18 cellular contexts compared by ENCODE assay signal in genomic region chr14:56412453-56413434, GRCh38.
DNase-seq lines count a peak whose midpoint lies in the region; ATAC-seq, FAIRE-seq and TF ChIP-seq lines count a peak whose summit lies in the region.
"Had no signal": no experiment of that assay in that cellular context is flagged by ENCODE, and none has a peak within 500 bp of the region (broad histone marks: within the 10 kb centered on the region; RNA-seq: fewer than 3 reads in every experiment).

No MANE protein-coding gene starts in this region.

- H2AFZ ChIP-seq in astrocyte (ENCODE audit: low read depth, low read length) = no peak overlapping the region

- peak; percentile 6 for DNase-seq in NCI-H2227 treated with DMSO at 0.1 percent for 48 hours (lab: John Stamatoyannopoulos, UW)
- no peak for DNase-seq in NCI-H2227 (lab: John Stamatoyannopoulos, UW; ENCODE audit: unreplicated experiment)
- peak; percentile 84 for DNase-seq in NCI-H69 (lab: John Stamatoyannopoulos, UW)
- DNase-seq in astrocyte (ENCODE audit: low read depth) = peak; percentile 4
- no peak for DNase-seq in small intestine
- no peak for DNase-seq in NCI-H1436 (lab: John Stamatoyannopoulos, UW)
- DNase-seq: 8988T; activated CD4-positive, CD25-positive, alpha-beta regulatory T cell treated with anti-CD3 and anti-CD28 coated beads, Interleukin-2, amount 50 U/mL, for 72 hours; DMS153; mammary epithelial cell; NCI-H187; NK-92 treated with Interleukin-12 subunit alpha and Interleukin-12 subunit beta, amount 100 ng/mL, for 24 hours; nucleus accumbens had no signal

- H3K4me1 ChIP-seq in astrocyte (ENCODE audit: insufficient read depth, low read length) = no peaks in the 10 kb centered on the region
- no peaks in the 10 kb centered on the region for H3K4me1 ChIP-seq in skeletal muscle satellite cell (ENCODE audit: control insufficient read depth, insufficient read depth, low read length)
- no peaks in the 10 kb centered on the region for H3K4me1 ChIP-seq in small intestine (ENCODE audit: control insufficient read depth in 2 of 2, insufficient read depth in 1 of 2, low read depth in 1 of 2, low read length in 1 of 2)
- H3K4me1 ChIP-seq: SJSA1 had no signal

- no peak overlapping the region for H3K27ac Mint-ChIP-seq in astrocyte (ENCODE audit: unreplicated experiment)

- no peak for ATAC-seq in HG03571 (IDR thresholded peaks at IDR 0.05; ENCODE audit: unreplicated experiment)

- TF ChIP-seq CTCF in astrocyte (IDR thresholded peaks at IDR 0.05; ENCODE audit: insufficient read depth, low read depth, low read length) = no peak

- H3K4me3 ChIP-seq in astrocyte (ENCODE audit: insufficient read depth, low read depth, low read length) (no peak overlapping the region), skeletal muscle satellite cell (ENCODE audit: low read length) (no peak overlapping the region), small intestine (ENCODE audit: low read depth in 1 of 2, low read length in 2 of 2) (no peak overlapping the region)
- H3K4me3 ChIP-seq: cardiac muscle cell, SJSA1 had no signal

- 30 to 37% (median 34%) methylated on average over 12 of the region's 12 CpGs for WGBS in small intestine, 3 donors

- H3K27me3 ChIP-seq in astrocyte (ENCODE audit: insufficient read depth, low read length) = peaks cover 4% of the 10 kb centered on the region
- no peaks in the 10 kb centered on the region for H3K27me3 ChIP-seq in skeletal muscle satellite cell (ENCODE audit: control insufficient read depth, insufficient read depth, low read length)
- no peaks in the 10 kb centered on the region for H3K27me3 ChIP-seq in small intestine (ENCODE audit: control insufficient read depth in 2 of 2, insufficient read depth in 2 of 2, low read length in 2 of 2)
- H3K27me3 ChIP-seq: cardiac muscle cell, SJSA1 had no signal

- no peaks in the 10 kb centered on the region for H3K4me1 Mint-ChIP-seq in astrocyte (ENCODE audit: low read depth, unreplicated experiment)

- no peak overlapping the region for H3K9ac ChIP-seq in astrocyte (ENCODE audit: low read length)
- no peak overlapping the region for H3K9ac ChIP-seq in skeletal muscle satellite cell (ENCODE audit: low read depth, low read length)

- no peaks in the 10 kb centered on the region for H3K79me2 ChIP-seq in astrocyte (ENCODE audit: insufficient read depth, low read length)

- no peaks in the 10 kb centered on the region for H4K20me1 ChIP-seq in astrocyte (ENCODE audit: insufficient read depth, low read length)

- H3K9me3 ChIP-seq in astrocyte (ENCODE audit: insufficient read depth, low read depth, low read length) (no peaks in the 10 kb centered on the region), skeletal muscle satellite cell (replicated peaks; ENCODE audit: low read length) (no peaks in the 10 kb centered on the region), small intestine (ENCODE audit: control insufficient read depth, low read depth) (no peaks in the 10 kb centered on the region)
- H3K9me3 ChIP-seq: SJSA1 had no signal

- H3K36me3 ChIP-seq in astrocyte (ENCODE audit: insufficient read depth, low read length) = no peaks in the 10 kb centered on the region
- H3K36me3 ChIP-seq in skeletal muscle satellite cell (ENCODE audit: insufficient read depth, low read length) = no peaks in the 10 kb centered on the region
- no peaks in the 10 kb centered on the region for H3K36me3 ChIP-seq in small intestine (ENCODE audit: control insufficient read depth in 2 of 2, insufficient read depth in 2 of 2, low read length in 2 of 2)
- H3K36me3 ChIP-seq: cardiac muscle cell, SJSA1 had no signal

- H3K36me3 Mint-ChIP-seq in astrocyte (ENCODE audit: low read depth, unreplicated experiment) = peaks cover 2% of the 10 kb centered on the region

- FAIRE-seq in astrocyte (lab: Jason Lieb, UNC) (no peak), small intestine (lab: Jason Lieb, UNC) (no peak)

- H3K4me2 ChIP-seq in astrocyte (ENCODE audit: low read length) = no peak overlapping the region
- H3K4me2 ChIP-seq in skeletal muscle satellite cell (ENCODE audit: low read length) = peak overlapping the region; percentile 15

- H3K4me3 Mint-ChIP-seq in astrocyte (ENCODE audit: unreplicated experiment) = no peak overlapping the region

- peaks cover 28% of the 10 kb centered on the region for H3K27me3 Mint-ChIP-seq in astrocyte (ENCODE audit: low read depth, unreplicated experiment)

- no peak overlapping the region for H3K27ac ChIP-seq in astrocyte (ENCODE audit: low read depth, low read length)
- no peak overlapping the region for H3K27ac ChIP-seq in small intestine (ENCODE audit: low read depth in 1 of 2, low read length in 1 of 2)
- H3K27ac ChIP-seq: cardiac muscle cell, epithelial cell of prostate, SJSA1 had no signal

- H3K9me3 Mint-ChIP-seq in astrocyte (ENCODE audit: unreplicated experiment) = peaks cover 23% of the 10 kb centered on the region

Comparison
In these comparisons a context has a peak if more than half of its experiments do, and no peak if none do; other contexts are left out.
1. DNase-seq: peak in NCI-H2227 treated with DMSO at 0.1 percent for 48 hours (single experiment), NCI-H69 (single experiment) and astrocyte (single experiment); none in NCI-H2227 (single experiment), small intestine (single experiment) and NCI-H1436 (single experiment).